ENCODE assay signal across 15 cellular contexts in the genomic region with DNA sequence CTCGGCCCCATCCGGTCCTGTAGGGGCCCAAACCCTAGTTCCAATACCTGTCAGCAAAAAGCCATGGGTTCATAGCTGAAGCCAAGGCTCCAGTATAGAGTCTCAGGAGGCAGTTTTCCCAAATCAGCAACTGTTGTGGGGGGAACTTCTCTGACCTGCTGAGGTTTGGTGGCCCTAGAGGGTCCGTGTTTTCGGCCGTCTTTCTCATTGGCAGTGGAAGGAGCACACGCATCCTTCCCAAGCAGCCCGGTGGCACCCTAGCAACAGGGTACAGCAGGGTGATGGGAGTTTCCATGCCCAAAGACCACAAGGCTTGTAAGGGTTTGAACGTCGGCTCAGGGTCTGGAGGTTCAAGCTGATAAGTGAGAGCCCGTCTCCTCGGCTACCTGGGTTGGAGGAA. TPM values are rescaled to one million over a fixed set of nuclear protein-coding genes. Genes with fewer than 3 reads are reported as not detected.
DNase-seq lines count a peak whose midpoint lies in the region; ATAC-seq and TF ChIP-seq lines count a peak whose summit lies in the region.
"Had no signal": no experiment of that assay in that cellular context is flagged by ENCODE, and none has a peak within 500 bp of the region (broad histone marks: within the 10 kb centered on the region; RNA-seq: fewer than 3 reads in every experiment).

No MANE protein-coding gene starts in this region.

- H3K9me3 ChIP-seq in CD8-positive, alpha-beta memory T cell (ENCODE audit: low read length), result no peaks in the 10 kb centered on the region
- H3K9me3 ChIP-seq in adrenal gland (replicated peaks in 1 of 3), result no peaks in the 10 kb centered on the region
- H3K9me3 ChIP-seq in right cardiac atrium (ENCODE audit: control insufficient read depth, low read length), result no peaks in the 10 kb centered on the region
- no peaks in the 10 kb centered on the region for H3K9me3 ChIP-seq in skeletal muscle tissue (ENCODE audit: control insufficient read depth in 3 of 3, low read length in 3 of 3)
- H3K9me3 ChIP-seq: Caco-2 had no signal

- 48 to 55% (median 51%) methylated on average over 8 to 11 of the region's 11 CpGs for WGBS in adrenal gland, 4 donors
- 85% methylated on average over 11 of the region's 11 CpGs for WGBS in right cardiac atrium

- no peak for ATAC-seq in right cardiac atrium
- ATAC-seq: foreskin keratinocyte, left colon had no signal

- CTCF ChIA-PET in CD8-positive, alpha-beta memory T cell (lab: Charles Lee), result no interaction called here

- no peaks in the 10 kb centered on the region for H3K27me3 Mint-ChIP-seq in CD8-positive, alpha-beta memory T cell

- no peaks in the 10 kb centered on the region for H3K27me3 ChIP-seq in CD8-positive, alpha-beta memory T cell (ENCODE audit: insufficient read depth, low read length, poor library complexity, severe bottlenecking)
- no peaks in the 10 kb centered on the region for H3K27me3 ChIP-seq in adrenal gland
- H3K27me3 ChIP-seq in right cardiac atrium (ENCODE audit: control insufficient read depth, insufficient read depth), result no peaks in the 10 kb centered on the region
- no peaks in the 10 kb centered on the region for H3K27me3 ChIP-seq in skeletal muscle tissue (ENCODE audit: control insufficient read depth in 3 of 3, insufficient read depth in 3 of 3, low read length in 3 of 3)
- H3K27me3 ChIP-seq: foreskin keratinocyte had no signal

- in situ Hi-C loops in KBM-7 (cut with MboI; ENCODE audit: low pct_unique_long_range_greater_than_20kb, low sequenced_read_pairs), result no loop called here

- no peaks in the 10 kb centered on the region for H3K9me3 Mint-ChIP-seq in CD8-positive, alpha-beta memory T cell

- intact Hi-C loops in adrenal gland (cut with DNase I), result loop anchor here (10.0 kb wide), 2 partner anchors 624 to 694 kb away; a partner anchor contains a TSS
- intact Hi-C loops in right cardiac atrium (cut with DNase I), result loop anchor here in 3 of 4 donors (5.0 to 10.0 kb wide), 6 partner anchors 442 to 697 kb away; a partner anchor contains a TSS

- TF ChIP-seq CTCF in adrenal gland (IDR thresholded peaks at IDR 0.05), result no peak

- peak overlapping the region; percentile 6 to 39 (median 26) for H3K9ac ChIP-seq in skeletal muscle tissue (ENCODE audit: low read depth in 1 of 3, low read length in 3 of 3)

- H3K4me3 ChIP-seq in CD8-positive, alpha-beta memory T cell (ENCODE audit: low read length), result no peak overlapping the region
- H3K4me3 ChIP-seq in adrenal gland (peak overlapping the region in 2 of 4 donors; percentile 5 to 90), right cardiac atrium (ENCODE audit: low read length) (no peak overlapping the region), skeletal muscle tissue (ENCODE audit: low read length in 3 of 3) (peak overlapping the region in 2 of 3 donors; percentile 11 to 18)

- POLR2A ChIA-PET in CD8-positive, alpha-beta memory T cell (lab: Charles Lee), result no interaction called here

- no peak for DNase-seq in CD8-positive, alpha-beta memory T cell
- DNase-seq in adrenal gland, result peak in 5 of 7 donors; percentile 33 to 53 (median 34)
- peak in 1 of 3 donors; percentile 6 for DNase-seq in right cardiac atrium
- no peak for DNase-seq in KBM-7
- DNase-seq in RKO (ENCODE audit: low spot score), result no peak
- no peak for DNase-seq in stimulated activated CD4-positive, alpha-beta T cell treated with anti-CD3 and anti-CD28 coated beads, Interleukin-12 subunit alpha, Interleukin-12 subunit beta, amount 100 ng/mL, for 4 hours
- no peak for DNase-seq in NCI-H510A treated with DMSO at 0.1 percent for 48 hours (lab: John Stamatoyannopoulos, UW)
- DNase-seq: activated CD4-positive, alpha-beta T cell treated with anti-CD3 and anti-CD28 coated beads for 4 hours; Caco-2; foreskin keratinocyte; left colon; NCI-H2107; stimulated activated CD4-positive, alpha-beta T cell treated with anti-CD3 and anti-CD28 coated beads, Interleukin-1b, Interleukin-23, amount 100 ng/mL, for 48 hours; T-helper 1 cell had no signal

- peaks cover 4% of the 10 kb centered on the region for H3K36me3 ChIP-seq in CD8-positive, alpha-beta memory T cell (ENCODE audit: insufficient read depth, low read length)
- H3K36me3 ChIP-seq in adrenal gland (replicated peaks in 1 of 2), result peaks cover 0 to 36% of the 10 kb centered on the region in 2 donors
- H3K36me3 ChIP-seq in skeletal muscle tissue (ENCODE audit: control insufficient read depth in 3 of 3, insufficient read depth in 3 of 3, low read length in 3 of 3), result peaks cover 13 to 20% (median 14%) of the 10 kb centered on the region in 3 donors

- TF ChIP-seq POLR2A in adrenal gland (IDR thresholded peaks at IDR 0.05), result peak in 1 of 2 donors; percentile 12

- H3K27ac ChIP-seq in CD8-positive, alpha-beta memory T cell (ENCODE audit: low read depth, low read length), result no peak overlapping the region
- H3K27ac ChIP-seq in adrenal gland, result peak overlapping the region; percentile 94 to 100 (median 98)
- peak overlapping the region; percentile 6 for H3K27ac ChIP-seq in right cardiac atrium (ENCODE audit: low read length)
- peak overlapping the region; percentile 99 for H3K27ac ChIP-seq in skeletal muscle tissue (ENCODE audit: low read depth, low read length)
- H3K27ac ChIP-seq: foreskin keratinocyte had no signal

- peaks cover 49 to 62% (median 58%) of the 10 kb centered on the region in 3 donors for H3K4me1 Mint-ChIP-seq in CD8-positive, alpha-beta memory T cell

- H3K36me3 Mint-ChIP-seq in CD8-positive, alpha-beta memory T cell, result peaks cover 0 to 47% (median 0%) of the 10 kb centered on the region in 3 donors

- peaks cover 33% of the 10 kb centered on the region for H3K4me1 ChIP-seq in CD8-positive, alpha-beta memory T cell (ENCODE audit: insufficient read depth, low read length)
- H3K4me1 ChIP-seq in adrenal gland (replicated peaks in 1 of 2), result peaks cover 57 to 70% of the 10 kb centered on the region in 2 donors
- H3K4me1 ChIP-seq in right cardiac atrium (ENCODE audit: control insufficient read depth, insufficient read depth, low read length), result peaks cover 39% of the 10 kb centered on the region
- peaks cover 73 to 81% (median 79%) of the 10 kb centered on the region in 3 donors for H3K4me1 ChIP-seq in skeletal muscle tissue (ENCODE audit: control insufficient read depth in 3 of 3, insufficient read depth in 3 of 3, low read length in 3 of 3)

- H3K27ac Mint-ChIP-seq in CD8-positive, alpha-beta memory T cell, result peak overlapping the region in 4 of 8 donors; percentile 13 to 96 (median 65)

- H3K4me3 Mint-ChIP-seq in CD8-positive, alpha-beta memory T cell, result peak overlapping the region in 4 of 7 donors; percentile 23 to 79 (median 64)

RNA-seq across cellular contexts. Expression of a gene that starts 6.6 kb away (rescaled TPM):
- total RNA-seq in CD8-positive, alpha-beta memory T cell, result 10 to 100 TPM; 46.2 to 47.3 TPM
- 14.1 TPM for polyA plus RNA-seq in CD8-positive, alpha-beta memory T cell
- 100 to 1,000 TPM; 392 to 760 (median 431) TPM for total RNA-seq in adrenal gland
- 100 to 1,000 TPM in 1 of 3 donors, 10 to 100 TPM in 2; 83.3 to 143 (median 92.8) TPM for polyA plus RNA-seq in adrenal gland
- total RNA-seq in right cardiac atrium, result 100 to 1,000 TPM in 1 of 4 donors, 10 to 100 TPM in 3; 38.9 to 128 (median 56.6) TPM
- 46.4 TPM for polyA plus RNA-seq in right cardiac atrium
- 10.4 TPM for total RNA-seq in skeletal muscle tissue

Comparison
In these comparisons a context has a peak if more than half of its experiments do, and no peak if none do; other contexts are left out.
1. DNase-seq: peak in adrenal gland (5 of 7); none in CD8-positive, alpha-beta memory T cell (0 of 5), KBM-7 (single experiment), RKO (single experiment), stimulated activated CD4-positive, alpha-beta T cell treated with anti-CD3 and anti-CD28 coated beads, Interleukin-12 subunit alpha, Interleukin-12 subunit beta, amount 100 ng/mL, for 4 hours (single experiment) and NCI-H510A treated with DMSO at 0.1 percent for 48 hours (single experiment).
2. H3K4me3 ChIP-seq: peak in skeletal muscle tissue (2 of 3); none in CD8-positive, alpha-beta memory T cell (single experiment) and right cardiac atrium (single experiment).